In genomic region chr15:45885801-45886200, GRCh38 we compare ENCODE assay signal across 30 cellular contexts.
"Had no signal": no experiment of that assay in that cellular context is flagged by ENCODE, and none has a peak within 500 bp of the region (broad histone marks: within the 10 kb centered on the region; RNA-seq: fewer than 3 reads in every experiment).

No MANE protein-coding gene starts in this region.

- H3K4me1 ChIP-seq: adrenal gland, body of pancreas, SJCRH30 had no signal

- H3K4me2 ChIP-seq: PC-9 had no signal

- H3K4me3 Mint-ChIP-seq: activated CD4-positive, alpha-beta T cell treated with anti-CD3 and anti-CD28 coated beads, Interleukin-2, amount 10 ng/mL, durations not matched to agents 24 days and 14 days; activated CD8-positive, alpha-beta T cell treated with anti-CD3 and anti-CD28 coated beads, Interleukin-2, amount 10 ng/mL, durations not matched to agents 7 days and 5 days; activated naive CD4-positive, alpha-beta T cell treated with anti-CD3 and anti-CD28 coated beads for 36 hours; activated T-cell treated with anti-CD3 and anti-CD28 coated beads, Interleukin-2, amount 50 U/mL, for 24 hours had no signal

- ATAC-seq: activated CD8-positive, alpha-beta T cell treated with anti-CD3 and anti-CD28 coated beads, Interleukin-2, amount 10 ng/mL, durations not matched to agents 7 days and 5 days; activated naive CD4-positive, alpha-beta T cell treated with anti-CD3 and anti-CD28 coated beads, Interleukin-2, amount 50 U/mL, for 72 hours; body of pancreas had no signal

- H3K4me3 ChIP-seq: adrenal gland, body of pancreas, PC-9, SJCRH30, SK-N-MC had no signal

- FAIRE-seq: astrocyte, bronchial epithelial cell, RCC 7860 had no signal

- H3K27ac ChIP-seq: adrenal gland, body of pancreas, PC-9, RWPE1, SJCRH30, SK-N-MC, WERI-Rb-1 had no signal

- H3K27me3 ChIP-seq: adrenal gland, body of pancreas, SJCRH30 had no signal

- H3K9me3 ChIP-seq: adrenal gland, body of pancreas had no signal

- H3K27ac Mint-ChIP-seq: activated CD4-positive, alpha-beta T cell treated with anti-CD3 and anti-CD28 coated beads, Interleukin-2, amount 10 ng/mL, durations not matched to agents 24 days and 14 days; activated CD8-positive, alpha-beta T cell treated with anti-CD3 and anti-CD28 coated beads, Interleukin-2, amount 10 ng/mL, durations not matched to agents 7 days and 5 days; activated naive CD4-positive, alpha-beta T cell treated with anti-CD3 and anti-CD28 coated beads for 36 hours; activated naive CD4-positive, alpha-beta T cell treated with anti-CD3 and anti-CD28 coated beads, Interleukin-2, amount 50 U/mL, for 72 hours; activated T-cell treated with anti-CD3 and anti-CD28 coated beads, Interleukin-2, amount 50 U/mL, for 24 hours; activated T-helper 2 cell treated with anti-CD3 and anti-CD28 coated beads, Interferon-gamma antibody, Interleukin-2, Interleukin-4, amounts not matched to agents 10 μg/mL and 5 μg/mL and 100 μg/mL, durations not matched to agents 14 hours and 24 hours and 36 hours had no signal

- H3K27me3 Mint-ChIP-seq: activated CD4-positive, alpha-beta T cell treated with anti-CD3 and anti-CD28 coated beads, Interleukin-2, amount 10 ng/mL, durations not matched to agents 24 days and 14 days; activated T-cell treated with anti-CD3 and anti-CD28 coated beads, Interleukin-2, amount 50 U/mL, for 24 hours had no signal

- H3K36me3 ChIP-seq: adrenal gland, SJCRH30, WERI-Rb-1 had no signal

- H3K4me1 Mint-ChIP-seq: activated CD4-positive, alpha-beta T cell treated with anti-CD3 and anti-CD28 coated beads, Interleukin-2, amount 10 ng/mL, durations not matched to agents 24 days and 14 days had no signal

- H2AFZ ChIP-seq: PC-9 had no signal

- H3K9me3 Mint-ChIP-seq: activated CD4-positive, alpha-beta T cell treated with anti-CD3 and anti-CD28 coated beads, Interleukin-2, amount 10 ng/mL, durations not matched to agents 24 days and 14 days had no signal

- DNase-seq: activated CD4-positive, alpha-beta T cell treated with anti-CD3 and anti-CD28 coated beads, Interleukin-2, amount 10 ng/mL, durations not matched to agents 24 days and 14 days; activated CD4-positive, alpha-beta T cell treated with anti-CD3 and anti-CD28 coated beads, Interleukin-2, amount 50 U/mL, for 48 hours; activated CD8-positive, alpha-beta T cell treated with anti-CD3 and anti-CD28 coated beads, Interleukin-2, amount 10 ng/mL, durations not matched to agents 7 days and 5 days; activated gamma-delta T cell; activated naive CD4-positive, alpha-beta T cell treated with anti-CD3 and anti-CD28 coated beads for 36 hours; activated T-cell treated with anti-CD3 and anti-CD28 coated beads, Interleukin-2, amount 50 U/mL, for 24 hours; adrenal gland; caudate nucleus; cerebellar nuclear complex; MM.1S; MV-4-11; NCI-H1436 treated with DMSO at 0.1 percent for 48 hours; NCI-H1694 treated with DMSO at 0.1 percent for 48 hours; NCI-H510A; NCI-H526; NCI-H748 treated with DMSO at 0.1 percent for 48 hours; NK-92 treated with Interleukin-12 subunit alpha and Interleukin-12 subunit beta, amount 100 ng/mL, for 24 hours; PC-9; Right ventricle myocardium superior; SJCRH30; T1000; WERI-Rb-1 had no signal
